ENCODE assay signal across 3 cellular contexts in the genomic region with DNA sequence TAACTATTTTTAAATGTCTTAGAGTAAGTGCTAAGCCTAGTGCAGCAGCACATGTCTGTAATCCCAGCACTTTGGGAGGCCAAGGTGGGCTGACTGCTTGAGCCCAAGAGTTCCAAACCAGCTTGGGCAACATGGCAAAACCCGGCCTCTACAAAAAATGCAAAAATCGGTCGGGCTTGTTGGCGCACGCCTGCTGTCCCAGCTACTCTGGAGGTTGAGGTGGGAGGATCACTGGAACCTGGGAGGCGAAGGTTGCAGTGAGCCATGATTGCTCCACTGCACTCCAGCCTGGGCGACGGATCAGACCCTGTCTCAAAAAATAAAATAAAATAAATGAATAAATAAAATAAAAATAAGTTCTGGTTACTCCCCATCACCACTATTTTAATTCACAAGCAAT.
"Had no signal": no experiment of that assay in that cellular context is flagged by ENCODE, and none has a peak within 500 bp of the region (broad histone marks: within the 10 kb centered on the region; RNA-seq: fewer than 3 reads in every experiment).

No MANE protein-coding gene starts in this region.

- ATAC-seq: GM12878 had no signal

- DNase-seq: GDM1, GF-D8 had no signal

- H3K4me3 ChIP-seq: GM12878 had no signal
